8 cellular contexts compared by ENCODE assay signal in the genomic region with DNA sequence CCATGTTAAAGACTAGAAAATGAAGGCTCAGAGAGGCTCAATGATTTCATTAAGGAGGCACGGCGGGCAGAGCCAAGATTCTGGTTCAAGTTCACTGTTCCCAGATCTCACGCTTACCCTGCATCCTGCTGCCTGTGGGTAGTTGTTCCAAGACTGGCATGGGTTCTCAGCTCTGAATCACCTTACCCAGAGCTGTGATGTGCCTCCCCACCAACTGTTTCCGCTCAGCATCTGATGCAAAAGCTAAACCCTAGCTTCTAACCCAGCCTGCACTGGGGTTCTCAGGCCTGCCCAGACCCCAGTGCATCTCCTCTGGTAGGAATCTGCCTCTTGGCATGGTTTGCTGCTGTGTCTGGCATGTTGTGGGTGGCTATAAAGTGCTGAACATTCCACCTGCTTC. TPM values are rescaled to one million over a fixed set of nuclear protein-coding genes. Genes with fewer than 3 reads are reported as not detected.
"Had no signal": no experiment of that assay in that cellular context is flagged by ENCODE, and none has a peak within 500 bp of the region (broad histone marks: within the 10 kb centered on the region; RNA-seq: fewer than 3 reads in every experiment).

No MANE protein-coding gene starts in this region.

- DNase-seq: H9, HCEC 1CT, IMR-90, KG1 had no signal

RNA-seq across cellular contexts. Expression of gene TNR, which starts 11.8 kb away (rescaled TPM):
- total RNA-seq: GM23338, H1, HT-29, IMR-90, K562 had no signal
